1 cellular context compared by ENCODE assay signal in genomic region chr20:33442136-33443005, GRCh38.
TF ChIP-seq lines count a peak whose summit lies in the region.

No MANE protein-coding gene starts in this region.

TF ChIP-seq in GM12878, 131 proteins besides CTCF, POLR2A, EP300 and RAD21 (continued from another document):
- TF ChIP-seq ZSCAN29 (IDR thresholded peaks at IDR 0.05) (no peak), JUND (IDR thresholded peaks at IDR 0.05; ENCODE audit: low read depth, low read length) (no peak), RELB (IDR thresholded peaks at IDR 0.05; ENCODE audit: low read depth) (no peak), REST (IDR thresholded peaks at IDR 0.05; ENCODE audit: low read depth, low read length) (no peak), BCL11A (IDR thresholded peaks at IDR 0.05; ENCODE audit: low read depth, low read length) (no peak), FOXM1 (IDR thresholded peaks at IDR 0.05; ENCODE audit: low read depth, low read length) (no peak), SIN3A (IDR thresholded peaks at IDR 0.05; ENCODE audit: low read depth, low read length) (no peak), TCF7 (IDR thresholded peaks at IDR 0.05; ENCODE audit: borderline replicate concordance) (no peak), TCF3 (IDR thresholded peaks at IDR 0.05; ENCODE audit: borderline replicate concordance, insufficient read depth, low read depth, low read length) (no peak), BMI1 (IDR thresholded peaks at IDR 0.05; ENCODE audit: borderline replicate concordance) (no peak), ZNF207 (IDR thresholded peaks at IDR 0.05; ENCODE audit: borderline replicate concordance) (no peak), NFXL1 (IDR thresholded peaks at IDR 0.05; ENCODE audit: borderline replicate concordance) (no peak), WRNIP1 (IDR thresholded peaks at IDR 0.05; ENCODE audit: borderline replicate concordance, low read depth, low read length) (no peak), EZH2 (IDR thresholded peaks at IDR 0.05; ENCODE audit: borderline replicate concordance, control insufficient read depth, low read depth, low read length) (no peak), CBFB (IDR thresholded peaks at IDR 0.05; ENCODE audit: low read depth) (no peak), CHD4 (IDR thresholded peaks at IDR 0.05) (no peak)
- TF ChIP-seq, protein P1, sequence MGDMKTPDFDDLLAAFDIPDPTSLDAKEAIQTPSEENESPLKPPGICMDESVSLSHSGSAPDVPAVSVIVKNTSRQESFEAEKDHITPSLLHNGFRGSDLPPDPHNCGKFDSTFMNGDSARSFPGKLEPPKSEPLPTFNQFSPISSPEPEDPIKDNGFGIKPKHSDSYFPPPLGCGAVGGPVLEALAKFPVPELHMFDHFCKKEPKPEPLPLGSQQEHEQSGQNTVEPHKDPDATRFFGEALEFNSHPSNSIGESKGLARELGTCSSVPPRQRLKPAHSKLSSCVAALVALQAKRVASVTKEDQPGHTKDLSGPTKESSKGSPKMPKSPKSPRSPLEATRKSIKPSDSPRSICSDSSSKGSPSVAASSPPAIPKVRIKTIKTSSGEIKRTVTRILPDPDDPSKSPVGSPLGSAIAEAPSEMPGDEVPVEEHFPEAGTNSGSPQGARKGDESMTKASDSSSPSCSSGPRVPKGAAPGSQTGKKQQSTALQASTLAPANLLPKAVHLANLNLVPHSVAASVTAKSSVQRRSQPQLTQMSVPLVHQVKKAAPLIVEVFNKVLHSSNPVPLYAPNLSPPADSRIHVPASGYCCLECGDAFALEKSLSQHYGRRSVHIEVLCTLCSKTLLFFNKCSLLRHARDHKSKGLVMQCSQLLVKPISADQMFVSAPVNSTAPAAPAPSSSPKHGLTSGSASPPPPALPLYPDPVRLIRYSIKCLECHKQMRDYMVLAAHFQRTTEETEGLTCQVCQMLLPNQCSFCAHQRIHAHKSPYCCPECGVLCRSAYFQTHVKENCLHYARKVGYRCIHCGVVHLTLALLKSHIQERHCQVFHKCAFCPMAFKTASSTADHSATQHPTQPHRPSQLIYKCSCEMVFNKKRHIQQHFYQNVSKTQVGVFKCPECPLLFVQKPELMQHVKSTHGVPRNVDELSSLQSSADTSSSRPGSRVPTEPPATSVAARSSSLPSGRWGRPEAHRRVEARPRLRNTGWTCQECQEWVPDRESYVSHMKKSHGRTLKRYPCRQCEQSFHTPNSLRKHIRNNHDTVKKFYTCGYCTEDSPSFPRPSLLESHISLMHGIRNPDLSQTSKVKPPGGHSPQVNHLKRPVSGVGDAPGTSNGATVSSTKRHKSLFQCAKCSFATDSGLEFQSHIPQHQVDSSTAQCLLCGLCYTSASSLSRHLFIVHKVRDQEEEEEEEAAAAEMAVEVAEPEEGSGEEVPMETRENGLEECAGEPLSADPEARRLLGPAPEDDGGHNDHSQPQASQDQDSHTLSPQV (IDR thresholded peaks at IDR 0.05), result no peak
- TF ChIP-seq, protein P2, sequence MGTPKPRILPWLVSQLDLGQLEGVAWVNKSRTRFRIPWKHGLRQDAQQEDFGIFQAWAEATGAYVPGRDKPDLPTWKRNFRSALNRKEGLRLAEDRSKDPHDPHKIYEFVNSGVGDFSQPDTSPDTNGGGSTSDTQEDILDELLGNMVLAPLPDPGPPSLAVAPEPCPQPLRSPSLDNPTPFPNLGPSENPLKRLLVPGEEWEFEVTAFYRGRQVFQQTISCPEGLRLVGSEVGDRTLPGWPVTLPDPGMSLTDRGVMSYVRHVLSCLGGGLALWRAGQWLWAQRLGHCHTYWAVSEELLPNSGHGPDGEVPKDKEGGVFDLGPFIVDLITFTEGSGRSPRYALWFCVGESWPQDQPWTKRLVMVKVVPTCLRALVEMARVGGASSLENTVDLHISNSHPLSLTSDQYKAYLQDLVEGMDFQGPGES (IDR thresholded peaks at IDR 0.05), result no peak
